In genomic region chr21:31559368-31560119, GRCh38 we compare ENCODE assay signal across 8 cellular contexts.
DNase-seq lines count a peak whose midpoint lies in the region; ATAC-seq, FAIRE-seq and TF ChIP-seq lines count a peak whose summit lies in the region.

No MANE protein-coding gene starts in this region.

- CTCF ChIA-PET in IMR-90 (lab: Yijun Ruan, JAX) = interaction anchor here (0.9 to 1.1 kb wide), 4 partner anchors 11 to 21 kb away, joined by 3 to 4 read pairs (median 4); no protein-coding TSS in a partner anchor

- no peak overlapping the region for H4K8ac ChIP-seq in IMR-90 (ENCODE audit: low read depth in 2 of 2, low read length in 2 of 2)

- no peak for TF ChIP-seq POLR2A in IMR-90 (IDR thresholded peaks at IDR 0.05; ENCODE audit: low read depth, low read length)
- peak; percentile 61; the same call in 1 of the 2 replicates for TF ChIP-seq POLR2A in Raji (IDR thresholded peaks at IDR 0.05; ENCODE audit: insufficient read depth, low read depth, low read length)

- TF ChIP-seq CTCF in IMR-90 (conservative IDR thresholded peaks at IDR 0.05; ENCODE audit: low read depth, low read length) = no peak
- no peak for TF ChIP-seq CTCF in omental fat pad (IDR thresholded peaks at IDR 0.05)

- no peaks in the 10 kb centered on the region for H4K20me1 ChIP-seq in IMR-90 (ENCODE audit: insufficient read depth, low read length)

- H3K79me1 ChIP-seq in IMR-90 (ENCODE audit: low read depth in 1 of 2, low read length in 2 of 2) = no peaks in the 10 kb centered on the region

- no peak overlapping the region for H2AK9ac ChIP-seq in IMR-90 (replicated peaks; ENCODE audit: low read depth, low read length, poor library complexity)

- no TSS peak for BruUV-seq in IMR-90 (replicated peaks; lab: Mats Ljungman, UMichigan)

- H3K18ac ChIP-seq in IMR-90 (ENCODE audit: low read depth, low read length) = no peak overlapping the region

- intact Hi-C loops in IMR-90 (cut with micrococcal nuclease) = no loop called here

- H2AK5ac ChIP-seq in IMR-90 (ENCODE audit: low read depth, low read length) = no peak overlapping the region

- peak overlapping the region; percentile 46 for H3K4me3 ChIP-seq in IMR-90 (ENCODE audit: insufficient read depth, low read depth, low read length)

- no peak overlapping the region for H3K23ac ChIP-seq in IMR-90 (ENCODE audit: low read depth, low read length)

- no peak overlapping the region for H3K56ac ChIP-seq in IMR-90 (ENCODE audit: extremely low read depth, insufficient read depth, low read length)

- no peak overlapping the region for H4K5ac ChIP-seq in IMR-90 (ENCODE audit: low read depth, low read length)

- no peaks in the 10 kb centered on the region for H3K4me1 ChIP-seq in IMR-90 (ENCODE audit: control insufficient read depth, insufficient read depth, low read length)

- no peaks in the 10 kb centered on the region for H3K36me3 ChIP-seq in IMR-90 (ENCODE audit: control insufficient read depth, insufficient read depth, low read length)

- H3K9me3 ChIP-seq in IMR-90 (ENCODE audit: control insufficient read depth, insufficient read depth, low read length) = peaks cover 3% of the 10 kb centered on the region; the same call in 1 of the 2 replicates

- no peak for TF ChIP-seq RAD21 in IMR-90 (IDR thresholded peaks at IDR 0.05; ENCODE audit: low read length)

- ATAC-seq in GM21423 (IDR thresholded peaks at IDR 0.05; ENCODE audit: unreplicated experiment) = peak; percentile 71
- peak; percentile 89 for ATAC-seq in IMR-90 (ENCODE audit: low read depth)
- ATAC-seq in omental fat pad (ENCODE audit: low FRiP score) = peak; percentile 92

- POLR2A ChIA-PET in IMR-90 (lab: Charles Lee; ENCODE audit: unreplicated experiment) = no interaction called here

- DNase-seq in COLO668 (lab: John Stamatoyannopoulos, UW; ENCODE audit: unreplicated experiment) = peak; percentile 99
- peak; percentile 83 for DNase-seq in IMR-90
- peak; percentile 93 for DNase-seq in activated naive CD4-positive, alpha-beta T cell treated with Interleukin-2 at 50 U/mL for 16 hours
- DNase-seq in frontal cortex (ENCODE audit: low spot score in 2 of 2) = peak; percentile 82 to 83
- DNase-seq in omental fat pad (ENCODE audit: low spot score) = peak; percentile 93
- peak; percentile 96 for DNase-seq in superior temporal gyrus (ENCODE audit: extremely low spot score)

- FAIRE-seq in frontal cortex (lab: Jason Lieb, UNC) = no peak

- no peak overlapping the region for H3K14ac ChIP-seq in IMR-90 (replicated peaks; ENCODE audit: low read depth, low read length)

- dilution Hi-C loops in IMR-90 (cut with HindIII; ENCODE audit: low sequenced_read_pairs, unreplicated experiment) = no loop called here

- H3K27me3 ChIP-seq in IMR-90 (ENCODE audit: control insufficient read depth, insufficient read depth, low read length) = peaks cover 37% of the 10 kb centered on the region

- H2BK15ac ChIP-seq in IMR-90 (ENCODE audit: low read depth, low read length) = no peak overlapping the region

- H3K27ac ChIP-seq in IMR-90 (ENCODE audit: insufficient read depth, low read length) = no peak overlapping the region

- H3K4me2 ChIP-seq in IMR-90 (ENCODE audit: low read depth, low read length) = peak overlapping the region; percentile 30; the same call in 1 of the 2 replicates

- WGBS in IMR-90 (ENCODE audit: extremely low coverage in 2 of 2, insufficient read length in 1 of 2), 2 experiments = 6% methylated on average over 18 of the region's 54 CpGs; no CpG with 5 or more reads in 1 of the 2 experiments

- no peak overlapping the region for H3K9ac ChIP-seq in IMR-90 (ENCODE audit: low read depth, low read length)

- no peaks in the 10 kb centered on the region for H3K9me1 ChIP-seq in IMR-90 (ENCODE audit: insufficient read depth, low read length)

- no peak overlapping the region for H4K91ac ChIP-seq in IMR-90 (ENCODE audit: insufficient read depth, low read depth, low read length)

- H2BK120ac ChIP-seq in IMR-90 (ENCODE audit: low read depth, low read length) = no peak overlapping the region

- no peak overlapping the region for H3K4ac ChIP-seq in IMR-90 (ENCODE audit: low read depth, low read length)

- no peak overlapping the region for H2BK20ac ChIP-seq in IMR-90 (ENCODE audit: low read depth, low read length)

- no peak overlapping the region for H2BK5ac ChIP-seq in IMR-90 (ENCODE audit: low read depth, low read length, poor library complexity, severe bottlenecking)

- peak overlapping the region; percentile 88 for H2AFZ ChIP-seq in IMR-90 (replicated peaks; ENCODE audit: low read length, poor library complexity)

- in situ Hi-C loops in IMR-90 (cut with MboI; ENCODE audit: low sequenced_read_pairs) = no loop called here

TF ChIP-seq in IMR-90, 13 proteins besides CTCF, POLR2A, EP300 and RAD21:
- TF ChIP-seq SMC3 (IDR thresholded peaks at IDR 0.05; ENCODE audit: low read depth, low read length) (no peak), FOS (IDR thresholded peaks at IDR 0.05; ENCODE audit: low read depth, low read length) (no peak)
